In the genomic region with DNA sequence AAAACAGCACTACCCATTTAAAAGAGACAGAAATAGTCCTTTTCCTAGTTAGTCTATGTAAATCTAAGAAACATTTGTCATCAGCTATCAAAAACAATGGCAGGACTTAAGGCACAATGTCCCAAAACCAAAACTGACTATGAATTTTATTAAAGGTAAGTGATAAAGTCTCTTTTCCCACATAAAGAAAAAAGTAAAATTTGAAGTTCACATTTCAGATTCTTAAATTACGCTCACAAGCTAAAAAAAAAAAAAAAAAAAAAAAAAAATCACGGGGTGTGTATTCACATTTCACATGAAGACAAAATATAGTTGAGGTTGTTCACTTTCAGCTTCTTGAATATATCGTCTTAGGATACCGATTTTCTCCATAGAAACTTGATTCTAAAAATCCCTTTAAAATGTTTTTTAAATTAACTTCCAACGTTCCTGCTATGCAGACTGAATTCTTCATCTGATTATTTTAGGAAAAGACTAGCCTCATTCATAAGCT, we compare ENCODE assay signal across 9 cellular contexts. TPM values are rescaled to one million over a fixed set of nuclear protein-coding genes. Genes with fewer than 3 reads are reported as not detected.
DNase-seq lines count a peak whose midpoint lies in the region; ATAC-seq and TF ChIP-seq lines count a peak whose summit lies in the region.
"Had no signal": no experiment of that assay in that cellular context is flagged by ENCODE, and none has a peak within 500 bp of the region (broad histone marks: within the 10 kb centered on the region; RNA-seq: fewer than 3 reads in every experiment).

No MANE protein-coding gene starts in this region.

- no peak overlapping the region for H2AFZ ChIP-seq in fibroblast of lung (ENCODE audit: low read length)

- no peak for ATAC-seq in psoas muscle
- no peak for ATAC-seq in GM19023 (IDR thresholded peaks at IDR 0.05; ENCODE audit: unreplicated experiment)

- H3K9ac ChIP-seq in ES-I3 (ENCODE audit: low read depth, low read length) (peak overlapping the region; percentile 100), fibroblast of lung (ENCODE audit: insufficient read depth, low read length) (peak overlapping the region; percentile 51)

- TF ChIP-seq CTCF in fibroblast of lung (conservative IDR thresholded peaks at IDR 0.05 in 1 of 2, IDR thresholded peaks at IDR 0.05 in 1 of 2; ENCODE audit: low read depth in 1 of 2, low read length in 2 of 2) = no peak
- TF ChIP-seq CTCF in psoas muscle (IDR thresholded peaks at IDR 0.05) = no peak

- no peaks in the 10 kb centered on the region for H3K27me3 ChIP-seq in SJCRH30
- no peaks in the 10 kb centered on the region for H3K27me3 ChIP-seq in fibroblast of lung (ENCODE audit: control insufficient read depth, insufficient read depth, low read length)
- H3K27me3 ChIP-seq in psoas muscle (ENCODE audit: insufficient read depth in 3 of 3, low read length in 2 of 3) = no peaks in the 10 kb centered on the region

- intact Hi-C loops in psoas muscle (cut with DNase I) = loop anchor here (5.0 kb wide), 2 partner anchors 32 to 62 kb away; no protein-coding TSS in a partner anchor

- H3K4me2 ChIP-seq in fibroblast of lung (ENCODE audit: extremely low read depth, insufficient read depth, low read length) = peak overlapping the region; percentile 94

- peak in 1 of 2 experiments; percentile 23 for DNase-seq in SJCRH30
- DNase-seq in fibroblast of lung (ENCODE audit: low read depth in 2 of 2) = no peak
- DNase-seq in psoas muscle = no peak
- DNase-seq in NK-92 (lab: John Stamatoyannopoulos, UW; ENCODE audit: unreplicated experiment) = no peak
- no peak for DNase-seq in NCI-H226
- no peak for DNase-seq in ecto neural progenitor cell (ENCODE audit: low spot score)
- DNase-seq: GOT3 had no signal

- peak overlapping the region; percentile 72 for H3K4me3 ChIP-seq in SJCRH30
- peak overlapping the region; percentile 35 to 99 (median 94) for H3K4me3 ChIP-seq in fibroblast of lung (replicated peaks in 1 of 4; ENCODE audit: control extremely low read depth in 1 of 4, insufficient read depth in 1 of 4, low read depth in 3 of 4, low read length in 4 of 4)
- H3K4me3 ChIP-seq in psoas muscle = peak overlapping the region; percentile 70

- H3K4me1 ChIP-seq in ES-I3 (ENCODE audit: insufficient read depth, low read length) (peaks cover 9% of the 10 kb centered on the region; the same call in 1 of the 2 replicates), SJCRH30 (no peaks in the 10 kb centered on the region), fibroblast of lung (ENCODE audit: control insufficient read depth, extremely low read depth, insufficient read depth, low read length) (peaks cover 4% of the 10 kb centered on the region), psoas muscle (peaks cover 54% of the 10 kb centered on the region)

- H3K36me3 ChIP-seq in ES-I3 (ENCODE audit: insufficient read depth, low read length) (no peaks in the 10 kb centered on the region), SJCRH30 (no peaks in the 10 kb centered on the region; the same call in 1 of the 2 replicates), fibroblast of lung (ENCODE audit: control insufficient read depth, insufficient read depth, low read length) (no peaks in the 10 kb centered on the region), psoas muscle (ENCODE audit: insufficient read depth in 1 of 2, low read depth in 1 of 2) (peaks cover 0 to 4% of the 10 kb centered on the region in 2 donors)

- H4K20me1 ChIP-seq in fibroblast of lung (ENCODE audit: control insufficient read depth, extremely low read depth, insufficient read depth, low read length) = no peaks in the 10 kb centered on the region

- H3K27ac ChIP-seq in SJCRH30 = peak overlapping the region; percentile 57
- H3K27ac ChIP-seq in fibroblast of lung (ENCODE audit: insufficient read depth, low read length) = peak overlapping the region; percentile 67
- H3K27ac ChIP-seq in psoas muscle = peak overlapping the region; percentile 96

- 0 to 4% (median 3%) methylated on average over 5 of the region's 5 CpGs for WGBS in psoas muscle, 3 donors

- H3K79me2 ChIP-seq in fibroblast of lung (ENCODE audit: control insufficient read depth, insufficient read depth, low read length) = peaks cover 54% of the 10 kb centered on the region

- H3K9me3 ChIP-seq in ES-I3 (ENCODE audit: control insufficient read depth, insufficient read depth, low read length) = no peaks in the 10 kb centered on the region
- no peaks in the 10 kb centered on the region for H3K9me3 ChIP-seq in SJCRH30 (replicated peaks)
- no peaks in the 10 kb centered on the region for H3K9me3 ChIP-seq in fibroblast of lung (ENCODE audit: control insufficient read depth, insufficient read depth, low read depth, low read length)
- no peaks in the 10 kb centered on the region for H3K9me3 ChIP-seq in psoas muscle

RNA-seq across cellular contexts. Expression of a gene that starts 1.6 kb away (rescaled TPM):
- total RNA-seq in SJCRH30 (2014; rRNA removed; shearing (Covaris generic)) = 78.0 and 82.4 TPM in 2 replicates
- total RNA-seq in fibroblast of lung = 147 and 179 TPM in 2 replicates
- 89.1 and 226 TPM in 2 replicates for polyA plus RNA-seq in fibroblast of lung
- polyA plus RNA-seq in fibroblast of lung (2012) = 64.6 and 153 TPM in 2 replicates
- polyA minus RNA-seq in fibroblast of lung (ENCODE audit: low replicate concordance) = 7.0 and 12.5 TPM in 2 replicates
- total RNA-seq in psoas muscle = 100 to 1,000 TPM in 2 of 4 donors, 10 to 100 TPM in 2; 38.1 to 205 (median 82.3) TPM
- 100 to 1,000 TPM in 1 of 3 donors, 10 to 100 TPM in 1, 1 to 10 TPM in 1; 6.2 to 262 (median 73.2) TPM for polyA plus RNA-seq in psoas muscle

RNA-seq across cellular contexts. Expression of a gene that starts 15.2 kb away (rescaled TPM):
- 0.49 and 0.84 TPM in 2 replicates for total RNA-seq in SJCRH30 (2014; rRNA removed; shearing (Covaris generic))
- total RNA-seq in fibroblast of lung = 2.1 and 2.6 TPM in 2 replicates
- polyA plus RNA-seq in fibroblast of lung = 1.3 and 1.8 TPM in 2 replicates
- 1.5 and 2.0 TPM in 2 replicates for polyA plus RNA-seq in fibroblast of lung (2012)
- not detected in 2 replicates for polyA minus RNA-seq in fibroblast of lung (ENCODE audit: low replicate concordance)
- total RNA-seq in psoas muscle = 1 to 10 TPM; 1.1 to 3.2 (median 2.3) TPM
- 1 to 10 TPM in 2 of 3 donors, under 1 TPM in 1; 0.69 to 4.6 (median 3.7) TPM for polyA plus RNA-seq in psoas muscle
